In genomic region chr13:40874138-40874776, GRCh38 we compare ENCODE assay signal across 20 cellular contexts.
DNase-seq lines count a peak whose midpoint lies in the region; TF ChIP-seq lines count a peak whose summit lies in the region.
"Had no signal": no experiment of that assay in that cellular context is flagged by ENCODE, and none has a peak within 500 bp of the region (broad histone marks: within the 10 kb centered on the region; RNA-seq: fewer than 3 reads in every experiment).

No MANE protein-coding gene starts in this region.

- H3F3A ChIP-seq in GM23248 (ENCODE audit: insufficient read depth), result no peaks in the 10 kb centered on the region

- intact Hi-C loops in lower leg skin (cut with DNase I; ENCODE audit: low total_unique reads), result no loop called here

- H3K27me3 ChIP-seq in rectal smooth muscle tissue (ENCODE audit: control insufficient read depth, insufficient read depth, low read length) (no peaks in the 10 kb centered on the region), GM23248 (replicated peaks; ENCODE audit: insufficient read depth) (no peaks in the 10 kb centered on the region)
- H3K27me3 ChIP-seq: ovary, sigmoid colon, SJSA1 had no signal

- WGBS in lower leg skin, 2 donors, result 93 to 95% methylated on average over 5 of the region's 5 CpGs
- WGBS in GM23248 (ENCODE audit: low coverage in 1 of 2, low lambda C conversion rate in 2 of 2, missing lambda C conversion rate in 2 of 2), 2 experiments, result 84 to 88% methylated on average over 5 of the region's 5 CpGs

- H3K9me3 ChIP-seq in GM23248 (ENCODE audit: low read depth), result no peaks in the 10 kb centered on the region

- H3K27ac ChIP-seq in rectal smooth muscle tissue (ENCODE audit: low read depth, low read length), result no peak overlapping the region
- H3K27ac ChIP-seq in GM23248, result no peak overlapping the region
- H3K27ac ChIP-seq: ovary, sigmoid colon, SJSA1 had no signal

- no peak for TF ChIP-seq POLR2A in lower leg skin (IDR thresholded peaks at IDR 0.05)

- H3K4me3 ChIP-seq in cardiac fibroblast (replicated peaks in 1 of 2; ENCODE audit: low read depth in 2 of 2, low read length in 2 of 2), result no peak overlapping the region
- H3K4me3 ChIP-seq in rectal smooth muscle tissue (ENCODE audit: low read length), result peak overlapping the region; percentile 12
- no peak overlapping the region for H3K4me3 ChIP-seq in lower leg skin (ENCODE audit: low read depth, poor library complexity, severe bottlenecking)
- no peak overlapping the region for H3K4me3 ChIP-seq in GM23248
- H3K4me3 ChIP-seq: ovary, sigmoid colon, SJSA1 had no signal

- H2AFZ ChIP-seq in GM23248, result no peak overlapping the region

- H3K9me2 ChIP-seq in GM23248 (ENCODE audit: insufficient read depth), result no peaks in the 10 kb centered on the region

- H3K4me2 ChIP-seq in GM23248 (ENCODE audit: unreplicated experiment), result no peak overlapping the region

- TF ChIP-seq CTCF in cardiac fibroblast (IDR thresholded peaks at IDR 0.05; ENCODE audit: low read depth, low read length) (no peak), lower leg skin (IDR thresholded peaks at IDR 0.05) (no peak)

- H3K4me1 ChIP-seq in rectal smooth muscle tissue (ENCODE audit: control insufficient read depth, insufficient read depth, low read length) (no peaks in the 10 kb centered on the region), GM23248 (ENCODE audit: insufficient read depth) (no peaks in the 10 kb centered on the region)
- H3K4me1 ChIP-seq: sigmoid colon, SJSA1 had no signal

- DNase-seq in HT-29 (ENCODE audit: low spot score) (peak; percentile 40), OCI-M1 (lab: John Stamatoyannopoulos, UW) (peak; percentile 53), cardiac fibroblast (ENCODE audit: low read depth in 2 of 2) (peak; percentile 5 to 6), lower leg skin (ENCODE audit: low spot score in 2 of 2) (no peak), HCEC 1CT (no peak), GM23248 (no peak)
- DNase-seq: activated CD4-positive, alpha-beta T cell treated with anti-CD3 and anti-CD28 coated beads, Interleukin-2, amount 50 U/mL, for 1 hour; activated CD8-positive, alpha-beta memory T cell treated with anti-CD3 and anti-CD28 coated beads, Interleukin-2, amount 50 U/mL, for 4 hours; caudate nucleus; CD8-positive, alpha-beta memory T cell; DND-41; H7; kidney glomerular epithelial cell; natural killer cell; NCI-H146; NCI-H774; ovary; sigmoid colon had no signal

- H3K36me3 ChIP-seq in rectal smooth muscle tissue (ENCODE audit: control insufficient read depth, insufficient read depth, low read length), result peaks cover 4% of the 10 kb centered on the region
- H3K36me3 ChIP-seq in GM23248 (ENCODE audit: low read depth), result no peaks in the 10 kb centered on the region; the same call in 1 of the 2 replicates
- H3K36me3 ChIP-seq: ovary had no signal

- no peaks in the 10 kb centered on the region for H4K20me1 ChIP-seq in GM23248 (ENCODE audit: insufficient read depth)

- H3K79me2 ChIP-seq in GM23248 (ENCODE audit: insufficient read depth), result no peaks in the 10 kb centered on the region

- in situ Hi-C loops in GM23248 (cut with MboI), result no loop called here

- H3K9ac ChIP-seq in rectal smooth muscle tissue (ENCODE audit: low read length), result no peak overlapping the region
- H3K9ac ChIP-seq in GM23248, result no peak overlapping the region

Comparison
In these comparisons a context has a peak if more than half of its experiments do, and no peak if none do; other contexts are left out.
1. DNase-seq: peak in HT-29 (single experiment), OCI-M1 (single experiment) and cardiac fibroblast (2 of 2); none in lower leg skin (0 of 2), HCEC 1CT (single experiment) and GM23248 (single experiment).